Comparison of ENCODE assay signal across 19 cellular contexts in genomic region chr15:80550910-80551265, GRCh38.
DNase-seq lines count a peak whose midpoint lies in the region; ATAC-seq and TF ChIP-seq lines count a peak whose summit lies in the region.
"Had no signal": no experiment of that assay in that cellular context is flagged by ENCODE, and none has a peak within 500 bp of the region (broad histone marks: within the 10 kb centered on the region; RNA-seq: fewer than 3 reads in every experiment).

No MANE protein-coding gene starts in this region.

- H3K9me3 ChIP-seq in OCI-LY3 (ENCODE audit: insufficient read depth, low read length) = no peaks in the 10 kb centered on the region
- H3K9me3 ChIP-seq: BLaER1 treated with 17β-estradiol and CSF1 and Interleukin-3, amounts not matched to agents 10 nM and 100 nM; right atrium auricular region; uterus had no signal

- no peaks in the 10 kb centered on the region for H3K27me3 ChIP-seq in OCI-LY3 (ENCODE audit: low read depth, low read length)
- H3K27me3 ChIP-seq: BLaER1 treated with 17β-estradiol and CSF1 and Interleukin-3, amounts not matched to agents 10 nM and 100 nM; right atrium auricular region; uterus had no signal

- peak overlapping the region; percentile 58; the same call in 1 of the 2 replicates for H3K9ac ChIP-seq in OCI-LY3 (ENCODE audit: low read length)
- H3K9ac ChIP-seq: BLaER1 treated with 17β-estradiol and CSF1 and Interleukin-3, amounts not matched to agents 10 nM and 100 nM had no signal

- peak; percentile 79 for DNase-seq in choroid plexus epithelial cell (ENCODE audit: low read depth)
- DNase-seq in mesothelial cell of epicardium (ENCODE audit: low spot score in 2 of 2, unreplicated experiment in 2 of 2) = no peak
- DNase-seq in stimulated activated CD4-positive, alpha-beta T cell treated with anti-CD3 and anti-CD28 coated beads, Interleukin-1b, Interleukin-23, amount 100 ng/mL, for 48 hours = no peak
- DNase-seq in AML-193 (lab: John Stamatoyannopoulos, UW) = no peak
- no peak for DNase-seq in effector CD4-positive, alpha-beta T cell
- DNase-seq in DMS153 (lab: John Stamatoyannopoulos, UW) = no peak
- DNase-seq: activated CD4-positive, alpha-beta memory T cell treated with anti-CD3 and anti-CD28 coated beads for 36 hours; aorta; KG1; naive B cell; NCI-H1694; NCI-H526; stimulated activated CD4-positive, alpha-beta T cell treated with anti-CD3 and anti-CD28 coated beads, Interleukin-4, amount 100 ng/mL, for 24 hours; uterus had no signal

- H3K79me2 ChIP-seq in OCI-LY3 (ENCODE audit: low read length) = no peaks in the 10 kb centered on the region

- peaks cover 17% of the 10 kb centered on the region for H3K4me1 Mint-ChIP-seq in mesothelial cell of epicardium
- H3K4me1 Mint-ChIP-seq: naive B cell; stimulated activated effector memory CD8-positive, alpha-beta T cell treated with anti-CD3 and anti-CD28 coated beads, Interleukin-12 subunit alpha, Interleukin-12 subunit beta, amount 100 ng/mL, for 72 hours had no signal

- H3K4me3 Mint-ChIP-seq in mesothelial cell of epicardium = no peak overlapping the region
- H3K4me3 Mint-ChIP-seq: activated CD4-positive, alpha-beta memory T cell treated with anti-CD3 and anti-CD28 coated beads for 36 hours; naive B cell; stimulated activated effector memory CD8-positive, alpha-beta T cell treated with anti-CD3 and anti-CD28 coated beads, Interleukin-12 subunit alpha, Interleukin-12 subunit beta, amount 100 ng/mL, for 72 hours had no signal

- TF ChIP-seq CTCF in OCI-LY3 (IDR thresholded peaks at IDR 0.05; ENCODE audit: low read depth, low read length) (no peak), choroid plexus epithelial cell (conservative IDR thresholded peaks at IDR 0.05; ENCODE audit: low read depth, low read length) (no peak), mesothelial cell of epicardium (IDR thresholded peaks at IDR 0.05; ENCODE audit: unreplicated experiment) (no peak)

- no peaks in the 10 kb centered on the region for H4K20me1 ChIP-seq in OCI-LY3 (ENCODE audit: insufficient read depth, low read length)
- H4K20me1 ChIP-seq: BLaER1 treated with 17β-estradiol and CSF1 and Interleukin-3, amounts not matched to agents 10 nM and 100 nM had no signal

- peak; percentile 14 for ATAC-seq in GM18868 (IDR thresholded peaks at IDR 0.05; ENCODE audit: unreplicated experiment)

- peaks cover 15% of the 10 kb centered on the region for H3K36me3 Mint-ChIP-seq in mesothelial cell of epicardium
- H3K36me3 Mint-ChIP-seq: activated CD4-positive, alpha-beta memory T cell treated with anti-CD3 and anti-CD28 coated beads for 36 hours; naive B cell; stimulated activated effector memory CD8-positive, alpha-beta T cell treated with anti-CD3 and anti-CD28 coated beads, Interleukin-12 subunit alpha, Interleukin-12 subunit beta, amount 100 ng/mL, for 72 hours had no signal

- H3K4me2 ChIP-seq in OCI-LY3 (ENCODE audit: low read length) = peak overlapping the region; percentile 74

- no peaks in the 10 kb centered on the region for H3K9me3 Mint-ChIP-seq in mesothelial cell of epicardium
- H3K9me3 Mint-ChIP-seq: activated CD4-positive, alpha-beta memory T cell treated with anti-CD3 and anti-CD28 coated beads for 36 hours; naive B cell; stimulated activated effector memory CD8-positive, alpha-beta T cell treated with anti-CD3 and anti-CD28 coated beads, Interleukin-12 subunit alpha, Interleukin-12 subunit beta, amount 100 ng/mL, for 72 hours had no signal

- H3K27ac ChIP-seq in OCI-LY3 (ENCODE audit: low read length) = peak overlapping the region; percentile 88
- H3K27ac ChIP-seq: BLaER1 treated with 17β-estradiol and CSF1 and Interleukin-3, amounts not matched to agents 10 nM and 100 nM; right atrium auricular region; uterus had no signal

- H3K27me3 Mint-ChIP-seq in mesothelial cell of epicardium (ENCODE audit: low read depth) = no peaks in the 10 kb centered on the region

- peak overlapping the region; percentile 9; the same call in 1 of the 2 replicates for H2AFZ ChIP-seq in OCI-LY3 (ENCODE audit: low read depth, low read length)

- peak overlapping the region; percentile 48; the same call in 1 of the 2 replicates for H3K4me3 ChIP-seq in OCI-LY3 (ENCODE audit: low read length)
- H3K4me3 ChIP-seq in choroid plexus epithelial cell (ENCODE audit: low read depth, low read length) = peak overlapping the region; percentile 48
- H3K4me3 ChIP-seq: BLaER1 treated with 17β-estradiol and CSF1 and Interleukin-3, amounts not matched to agents 10 nM and 100 nM; right atrium auricular region; uterus had no signal

- peaks cover 35% of the 10 kb centered on the region for H3K4me1 ChIP-seq in OCI-LY3 (ENCODE audit: low read length)
- H3K4me1 ChIP-seq: right atrium auricular region, uterus had no signal

- no peaks in the 10 kb centered on the region for H3K36me3 ChIP-seq in OCI-LY3 (replicated peaks; ENCODE audit: low read depth, low read length)
- H3K36me3 ChIP-seq: right atrium auricular region, uterus had no signal

- H3K27ac Mint-ChIP-seq in mesothelial cell of epicardium = peak overlapping the region; percentile 75
- H3K27ac Mint-ChIP-seq: activated CD4-positive, alpha-beta memory T cell treated with anti-CD3 and anti-CD28 coated beads for 36 hours; naive B cell; stimulated activated effector memory CD8-positive, alpha-beta T cell treated with anti-CD3 and anti-CD28 coated beads, Interleukin-12 subunit alpha, Interleukin-12 subunit beta, amount 100 ng/mL, for 72 hours had no signal
